ENCODE assay signal across 10 cellular contexts in the genomic region with DNA sequence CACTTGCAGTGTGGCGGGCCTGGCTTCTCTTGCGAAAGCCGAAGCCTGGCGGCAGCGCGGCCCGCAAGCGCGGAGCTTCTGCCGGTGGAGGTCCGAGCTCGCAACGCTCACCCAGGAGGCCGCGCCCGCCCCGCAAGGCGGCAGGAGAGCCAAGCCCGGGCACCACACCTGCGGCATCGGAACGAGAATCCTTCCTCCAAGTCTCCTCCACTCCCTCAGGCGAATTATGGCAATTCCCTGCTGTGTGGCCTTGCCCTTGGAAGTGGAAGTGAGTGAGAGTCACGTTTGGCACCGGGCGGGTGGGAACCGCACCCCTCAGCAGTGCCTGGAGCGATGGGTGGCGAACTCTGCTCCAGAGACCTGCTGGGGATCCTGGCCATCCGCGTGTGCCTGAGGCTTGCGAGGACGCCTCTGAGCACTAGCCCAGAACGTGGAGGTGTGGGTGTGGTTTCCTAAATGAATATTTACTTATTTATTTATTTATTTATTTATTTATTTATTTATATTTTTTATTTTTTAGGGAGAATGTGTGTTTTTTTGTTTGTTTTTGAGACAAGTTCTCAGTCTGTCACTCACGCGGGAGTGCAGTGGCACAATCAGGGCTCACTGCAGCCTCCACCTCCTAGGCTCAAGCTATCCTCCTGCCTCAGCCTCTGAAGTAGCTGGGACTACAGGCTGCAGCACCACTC.
DNase-seq lines count a peak whose midpoint lies in the region; ATAC-seq and TF ChIP-seq lines count a peak whose summit lies in the region.
"Had no signal": no experiment of that assay in that cellular context is flagged by ENCODE, and none has a peak within 500 bp of the region (broad histone marks: within the 10 kb centered on the region; RNA-seq: fewer than 3 reads in every experiment).

No MANE protein-coding gene starts in this region.

- 32% methylated on average over 29 to 31 of the region's 36 CpGs for WGBS in upper lobe of left lung, 2 donors

- POLR2A ChIA-PET in activated CD4-positive, alpha-beta T cell treated with anti-CD3 and anti-CD28 coated beads for 36 hours (lab: Charles Lee), result no interaction called here

- CTCF ChIA-PET in activated CD4-positive, alpha-beta T cell treated with anti-CD3 and anti-CD28 coated beads for 36 hours (lab: Charles Lee), result no interaction called here

- TF ChIP-seq CTCF in epithelial cell of proximal tubule (conservative IDR thresholded peaks at IDR 0.05; ENCODE audit: low read depth, low read length) (no peak), upper lobe of left lung (IDR thresholded peaks at IDR 0.05) (no peak)

- H3K4me3 ChIP-seq in epithelial cell of proximal tubule (ENCODE audit: low read depth, low read length) (peak overlapping the region; percentile 43), muscle layer of duodenum (ENCODE audit: low read depth in 1 of 2, low read length in 2 of 2) (peak overlapping the region; percentile 62 to 67), upper lobe of left lung (peak overlapping the region in 3 of 4 donors; percentile 20 to 47 (median 42))

- peak; percentile 21 for DNase-seq in activated CD4-positive, alpha-beta T cell treated with anti-CD3 and anti-CD28 coated beads for 36 hours
- DNase-seq in activated CD4-positive, alpha-beta T cell treated with anti-CD3 and anti-CD28 coated beads, Interleukin-2, amount 50 U/mL, for 48 hours, result no peak
- no peak for DNase-seq in epithelial cell of proximal tubule (ENCODE audit: low read depth)
- DNase-seq in upper lobe of left lung, result peak; percentile 25 to 89
- DNase-seq in central memory CD4-positive, alpha-beta T cell, result no peak
- DNase-seq in NCI-H446 (lab: John Stamatoyannopoulos, UW), result no peak
- no peak for DNase-seq in NK-92 treated with Interleukin-12 subunit alpha and Interleukin-12 subunit beta, amount 100 ng/mL, for 24 hours (lab: John Stamatoyannopoulos, UW)
- DNase-seq: NCI-H524 treated with DMSO at 0.1 percent for 48 hours had no signal

- H3K36me3 ChIP-seq in muscle layer of duodenum (ENCODE audit: control insufficient read depth in 1 of 2, insufficient read depth in 2 of 2, low read length in 2 of 2) (no peaks in the 10 kb centered on the region), upper lobe of left lung (no peaks in the 10 kb centered on the region)

- no peak for ATAC-seq in activated CD4-positive, alpha-beta T cell treated with anti-CD3 and anti-CD28 coated beads for 36 hours
- ATAC-seq in upper lobe of left lung (ENCODE audit: low FRiP score in 2 of 2), result peak in 1 of 2 donors; percentile 59

- no peak overlapping the region for H3K27ac Mint-ChIP-seq in activated CD4-positive, alpha-beta T cell treated with anti-CD3 and anti-CD28 coated beads for 36 hours
- H3K27ac Mint-ChIP-seq: T-helper 1 cell treated with Interleukin-12 subunit alpha and Interleukin-12 subunit beta and Interleukin-4 antibody, amounts not matched to agents 30 μg/mL and 1 μg/mL, for 36 hours had no signal

- H3K4me1 ChIP-seq in muscle layer of duodenum (ENCODE audit: control insufficient read depth in 1 of 2, insufficient read depth in 2 of 2, low read length in 2 of 2) (no peaks in the 10 kb centered on the region), upper lobe of left lung (peaks cover 0 to 8% (median 7%) of the 10 kb centered on the region in 4 donors)

- intact Hi-C loops in activated CD4-positive, alpha-beta T cell treated with anti-CD3 and anti-CD28 coated beads for 36 hours (cut with DNase I, micrococcal nuclease), result no loop called here

- no peak for TF ChIP-seq EP300 in upper lobe of left lung (IDR thresholded peaks at IDR 0.05)

- H3K9me3 Mint-ChIP-seq in activated CD4-positive, alpha-beta T cell treated with anti-CD3 and anti-CD28 coated beads for 36 hours (ENCODE audit: low read depth), result no peaks in the 10 kb centered on the region
- H3K9me3 Mint-ChIP-seq: T-helper 1 cell treated with Interleukin-12 subunit alpha and Interleukin-12 subunit beta and Interleukin-4 antibody, amounts not matched to agents 30 μg/mL and 1 μg/mL, for 36 hours had no signal

- H3K36me3 Mint-ChIP-seq in activated CD4-positive, alpha-beta T cell treated with anti-CD3 and anti-CD28 coated beads for 36 hours (ENCODE audit: low read depth), result no peaks in the 10 kb centered on the region

- no peak overlapping the region for H3K27ac ChIP-seq in muscle layer of duodenum (ENCODE audit: low read length)
- no peak overlapping the region for H3K27ac ChIP-seq in upper lobe of left lung

- H3K4me3 Mint-ChIP-seq in activated CD4-positive, alpha-beta T cell treated with anti-CD3 and anti-CD28 coated beads for 36 hours, result no peak overlapping the region
- H3K4me3 Mint-ChIP-seq: T-helper 1 cell treated with Interleukin-12 subunit alpha and Interleukin-12 subunit beta and Interleukin-4 antibody, amounts not matched to agents 30 μg/mL and 1 μg/mL, for 36 hours had no signal

- H3K9me3 ChIP-seq in muscle layer of duodenum (ENCODE audit: control insufficient read depth in 1 of 2, low read length in 2 of 2), result no peaks in the 10 kb centered on the region
- no peaks in the 10 kb centered on the region for H3K9me3 ChIP-seq in upper lobe of left lung

- H3K4me1 Mint-ChIP-seq in activated CD4-positive, alpha-beta T cell treated with anti-CD3 and anti-CD28 coated beads for 36 hours, result no peaks in the 10 kb centered on the region

- no peak for TF ChIP-seq POLR2A in upper lobe of left lung (IDR thresholded peaks at IDR 0.05)

- H3K27me3 Mint-ChIP-seq in activated CD4-positive, alpha-beta T cell treated with anti-CD3 and anti-CD28 coated beads for 36 hours, result peaks cover 28% of the 10 kb centered on the region

- no peaks in the 10 kb centered on the region for H3K27me3 ChIP-seq in muscle layer of duodenum (ENCODE audit: low read depth, low read length)
- H3K27me3 ChIP-seq in upper lobe of left lung, result peaks cover 0 to 2% (median 0%) of the 10 kb centered on the region in 4 donors

Comparison
In these comparisons a context has a peak if more than half of its experiments do, and no peak if none do; other contexts are left out.
1. DNase-seq: peak in activated CD4-positive, alpha-beta T cell treated with anti-CD3 and anti-CD28 coated beads for 36 hours (single experiment) and upper lobe of left lung (2 of 2); none in activated CD4-positive, alpha-beta T cell treated with anti-CD3 and anti-CD28 coated beads, Interleukin-2, amount 50 U/mL, for 48 hours (0 of 2), epithelial cell of proximal tubule (single experiment), central memory CD4-positive, alpha-beta T cell (single experiment), NCI-H446 (0 of 2) and NK-92 treated with Interleukin-12 subunit alpha and Interleukin-12 subunit beta, amount 100 ng/mL, for 24 hours (single experiment).
2. Peak in every context shown above with its lines, with median percentiles within 50 percentile points of each other: H3K4me3 ChIP-seq.